Comparison of ENCODE assay signal across 1 cellular context in genomic region chr6:56843476-56844349, GRCh38.
TF ChIP-seq lines count a peak whose summit lies in the region.

No MANE protein-coding gene starts in this region.

TF ChIP-seq in HEK293, 187 proteins besides CTCF, POLR2A, EP300 and RAD21 (continued from another document and continues in another):
- TF ChIP-seq ZNF2 (tag by site-specific recombination; IDR thresholded peaks at IDR 0.05) (peak; percentile 64; the same call in 1 of the 2 replicates), ZBTB1 (tag by site-specific recombination; IDR thresholded peaks at IDR 0.05) (no peak), ZNF223 (tag by site-specific recombination; IDR thresholded peaks at IDR 0.05) (no peak), ZFP37 (tag by site-specific recombination; IDR thresholded peaks at IDR 0.05) (no peak), KLF1 (tag by site-specific recombination; IDR thresholded peaks at IDR 0.05) (peak; percentile 98), ZNF596 (tag by site-specific recombination; IDR thresholded peaks at IDR 0.05) (no peak), ZNF654 (tag by site-specific recombination; IDR thresholded peaks at IDR 0.05; ENCODE audit: low read depth) (no peak), ZNF214 (tag by site-specific recombination; IDR thresholded peaks at IDR 0.05; ENCODE audit: borderline replicate concordance) (no peak), ZNF121 (tag by site-specific recombination; IDR thresholded peaks at IDR 0.05) (no peak), PRDM2 (tag by site-specific recombination; IDR thresholded peaks at IDR 0.05; ENCODE audit: borderline replicate concordance) (no peak), ZNF398 (tag by site-specific recombination; IDR thresholded peaks at IDR 0.05) (peak; percentile 61; the same call in 1 of the 2 replicates), ZBTB44 (tag by site-specific recombination; IDR thresholded peaks at IDR 0.05) (no peak), SETDB1 (IDR thresholded peaks at IDR 0.05; ENCODE audit: insufficient read length, low read length) (no peak), HOXD13 (CRISPR knock-in tag; IDR thresholded peaks at IDR 0.05; ENCODE audit: borderline replicate concordance) (no peak), ZXDB (tag by site-specific recombination; IDR thresholded peaks at IDR 0.05) (peak; percentile 93), ZFP69B (tag by site-specific recombination; IDR thresholded peaks at IDR 0.05) (no peak), KLF16 (tag by site-specific recombination; IDR thresholded peaks at IDR 0.05) (0 out of 2 replicates have a peak, but pooled peaks have one; percentile 69), SP7 (tag by site-specific recombination; IDR thresholded peaks at IDR 0.05) (peak; percentile 83), ZNF280C (tag by site-specific recombination; IDR thresholded peaks at IDR 0.05) (no peak), ZSCAN30 (tag by site-specific recombination; IDR thresholded peaks at IDR 0.05) (peak; percentile 82; the same call in 1 of the 2 replicates), YY2 (tag by site-specific recombination; IDR thresholded peaks at IDR 0.05) (no peak), ZNF302 (tag by site-specific recombination; IDR thresholded peaks at IDR 0.05; ENCODE audit: low read depth) (no peak), TRIM28 (IDR thresholded peaks at IDR 0.05; ENCODE audit: borderline replicate concordance, low read length) (no peak), MZF1 (tag by site-specific recombination; IDR thresholded peaks at IDR 0.05; ENCODE audit: borderline replicate concordance) (0 out of 2 replicates have a peak, but pooled peaks have one; percentile 34), PRDM1 (tag by site-specific recombination; IDR thresholded peaks at IDR 0.05) (no peak), ZNF529 (tag by site-specific recombination; IDR thresholded peaks at IDR 0.05; ENCODE audit: insufficient replicate concordance) (no peak), ZNF211 (tag by site-specific recombination; IDR thresholded peaks at IDR 0.05; ENCODE audit: low read depth) (no peak), KLF8 (tag by site-specific recombination; IDR thresholded peaks at IDR 0.05) (peak; percentile 97), ZNF132 (tag by site-specific recombination; IDR thresholded peaks at IDR 0.05; ENCODE audit: borderline replicate concordance) (no peak), ZSCAN23 (tag by site-specific recombination; IDR thresholded peaks at IDR 0.05) (no peak), GLIS2 (tag by site-specific recombination; IDR thresholded peaks at IDR 0.05) (peak; percentile 99), EGR2 (tag by site-specific recombination; IDR thresholded peaks at IDR 0.05; ENCODE audit: low read depth) (0 out of 2 replicates have a peak, but pooled peaks have one; percentile 31), ZNF621 (tag by site-specific recombination; IDR thresholded peaks at IDR 0.05) (no peak), ZNF202 (tag by site-specific recombination; IDR thresholded peaks at IDR 0.05; ENCODE audit: borderline replicate concordance) (no peak)
- TF ChIP-seq, protein P1, sequence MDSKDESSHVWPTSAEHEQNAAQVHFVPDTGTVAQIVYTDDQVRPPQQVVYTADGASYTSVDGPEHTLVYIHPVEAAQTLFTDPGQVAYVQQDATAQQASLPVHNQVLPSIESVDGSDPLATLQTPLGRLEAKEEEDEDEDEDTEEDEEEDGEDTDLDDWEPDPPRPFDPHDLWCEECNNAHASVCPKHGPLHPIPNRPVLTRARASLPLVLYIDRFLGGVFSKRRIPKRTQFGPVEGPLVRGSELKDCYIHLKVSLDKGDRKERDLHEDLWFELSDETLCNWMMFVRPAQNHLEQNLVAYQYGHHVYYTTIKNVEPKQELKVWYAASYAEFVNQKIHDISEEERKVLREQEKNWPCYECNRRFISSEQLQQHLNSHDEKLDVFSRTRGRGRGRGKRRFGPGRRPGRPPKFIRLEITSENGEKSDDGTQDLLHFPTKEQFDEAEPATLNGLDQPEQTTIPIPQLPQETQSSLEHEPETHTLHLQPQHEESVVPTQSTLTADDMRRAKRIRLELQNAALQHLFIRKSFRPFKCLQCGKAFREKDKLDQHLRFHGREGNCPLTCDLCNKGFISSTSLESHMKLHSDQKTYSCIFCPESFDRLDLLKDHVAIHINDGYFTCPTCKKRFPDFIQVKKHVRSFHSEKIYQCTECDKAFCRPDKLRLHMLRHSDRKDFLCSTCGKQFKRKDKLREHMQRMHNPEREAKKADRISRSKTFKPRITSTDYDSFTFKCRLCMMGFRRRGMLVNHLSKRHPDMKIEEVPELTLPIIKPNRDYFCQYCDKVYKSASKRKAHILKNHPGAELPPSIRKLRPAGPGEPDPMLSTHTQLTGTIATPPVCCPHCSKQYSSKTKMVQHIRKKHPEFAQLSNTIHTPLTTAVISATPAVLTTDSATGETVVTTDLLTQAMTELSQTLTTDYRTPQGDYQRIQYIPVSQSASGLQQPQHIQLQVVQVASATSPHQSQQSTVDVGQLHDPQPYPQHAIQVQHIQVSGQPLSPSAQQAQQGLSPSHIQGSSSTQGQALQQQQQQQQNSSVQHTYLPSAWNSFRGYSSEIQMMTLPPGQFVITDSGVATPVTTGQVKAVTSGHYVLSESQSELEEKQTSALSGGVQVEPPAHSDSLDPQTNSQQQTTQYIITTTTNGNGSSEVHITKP (tag by site-specific recombination; IDR thresholded peaks at IDR 0.05) = peak; percentile 62
- TF ChIP-seq, protein P2, sequence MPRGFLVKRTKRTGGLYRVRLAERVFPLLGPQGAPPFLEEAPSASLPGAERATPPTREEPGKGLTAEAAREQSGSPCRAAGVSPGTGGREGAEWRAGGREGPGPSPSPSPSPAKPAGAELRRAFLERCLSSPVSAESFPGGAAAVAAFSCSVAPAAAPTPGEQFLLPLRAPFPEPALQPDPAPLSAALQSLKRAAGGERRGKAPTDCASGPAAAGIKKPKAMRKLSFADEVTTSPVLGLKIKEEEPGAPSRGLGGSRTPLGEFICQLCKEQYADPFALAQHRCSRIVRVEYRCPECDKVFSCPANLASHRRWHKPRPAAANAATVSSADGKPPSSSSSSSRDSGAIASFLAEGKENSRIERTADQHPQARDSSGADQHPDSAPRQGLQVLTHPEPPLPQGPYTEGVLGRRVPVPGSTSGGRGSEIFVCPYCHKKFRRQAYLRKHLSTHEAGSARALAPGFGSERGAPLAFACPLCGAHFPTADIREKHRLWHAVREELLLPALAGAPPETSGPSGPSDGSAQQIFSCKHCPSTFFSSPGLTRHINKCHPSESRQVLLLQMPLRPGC (tag by site-specific recombination; IDR thresholded peaks at IDR 0.05) = no peak
- TF ChIP-seq, protein P3, sequence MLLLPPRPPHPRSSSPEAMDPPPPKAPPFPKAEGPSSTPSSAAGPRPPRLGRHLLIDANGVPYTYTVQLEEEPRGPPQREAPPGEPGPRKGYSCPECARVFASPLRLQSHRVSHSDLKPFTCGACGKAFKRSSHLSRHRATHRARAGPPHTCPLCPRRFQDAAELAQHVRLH (tag by site-specific recombination; IDR thresholded peaks at IDR 0.05) = no peak
- TF ChIP-seq, protein P4, sequence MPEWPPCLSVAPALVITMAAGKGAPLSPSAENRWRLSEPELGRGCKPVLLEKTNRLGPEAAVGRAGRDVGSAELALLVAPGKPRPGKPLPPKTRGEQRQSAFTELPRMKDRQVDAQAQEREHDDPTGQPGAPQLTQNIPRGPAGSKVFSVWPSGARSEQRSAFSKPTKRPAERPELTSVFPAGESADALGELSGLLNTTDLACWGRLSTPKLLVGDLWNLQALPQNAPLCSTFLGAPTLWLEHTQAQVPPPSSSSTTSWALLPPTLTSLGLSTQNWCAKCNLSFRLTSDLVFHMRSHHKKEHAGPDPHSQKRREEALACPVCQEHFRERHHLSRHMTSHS (tag by site-specific recombination; IDR thresholded peaks at IDR 0.05) = no peak
- TF ChIP-seq, protein P5, sequence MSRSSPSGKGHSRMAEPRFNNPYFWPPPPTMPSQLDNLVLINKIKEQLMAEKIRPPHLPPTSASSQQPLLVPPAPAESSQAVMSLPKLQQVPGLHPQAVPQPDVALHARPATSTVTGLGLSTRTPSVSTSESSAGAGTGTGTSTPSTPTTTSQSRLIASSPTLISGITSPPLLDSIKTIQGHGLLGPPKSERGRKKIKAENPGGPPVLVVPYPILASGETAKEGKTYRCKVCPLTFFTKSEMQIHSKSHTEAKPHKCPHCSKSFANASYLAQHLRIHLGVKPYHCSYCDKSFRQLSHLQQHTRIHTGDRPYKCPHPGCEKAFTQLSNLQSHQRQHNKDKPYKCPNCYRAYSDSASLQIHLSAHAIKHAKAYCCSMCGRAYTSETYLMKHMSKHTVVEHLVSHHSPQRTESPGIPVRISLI (tag by site-specific recombination; IDR thresholded peaks at IDR 0.05) = no peak
